In the genomic region with DNA sequence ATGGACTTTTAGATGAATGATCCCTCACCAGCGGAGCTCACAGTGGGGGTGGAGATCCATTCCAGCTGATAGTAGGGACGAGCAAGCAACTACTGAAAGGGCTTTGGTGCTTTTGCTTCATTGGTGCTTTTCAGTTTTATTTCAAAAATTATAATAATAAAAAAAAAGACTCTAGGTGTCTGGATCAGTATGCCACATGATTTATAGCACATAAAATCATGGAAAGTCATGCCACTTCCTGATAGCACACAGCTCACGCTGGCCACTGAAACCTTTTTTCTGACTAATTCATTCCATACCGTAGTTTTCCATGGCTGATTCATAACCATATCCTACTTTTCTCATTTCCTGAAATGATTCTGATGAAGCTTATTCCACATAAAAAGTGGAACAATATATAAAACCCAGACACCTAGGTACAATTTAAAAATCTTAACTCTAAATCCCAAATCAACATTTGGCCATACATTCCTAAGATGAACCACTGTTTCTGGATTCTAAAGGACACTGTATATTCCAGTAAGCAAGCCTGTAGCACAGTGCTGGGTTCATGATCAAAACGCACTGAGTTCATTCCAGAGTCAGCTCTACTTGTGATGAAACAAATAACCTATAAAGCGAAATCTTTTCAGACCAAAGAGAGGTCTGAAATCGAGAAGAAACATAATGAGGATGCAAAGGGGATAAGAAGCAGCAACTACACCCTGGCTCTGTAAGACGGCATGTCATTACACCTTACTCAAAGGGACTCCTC, we compare ENCODE assay signal across 9 cellular contexts. TPM values are rescaled to one million over a fixed set of nuclear protein-coding genes. Genes with fewer than 3 reads are reported as not detected.
A peak's percentile ranks its signal among the peaks of the same experiment; 100 is the strongest.
DNase-seq lines count a peak whose midpoint lies in the region; ATAC-seq and TF ChIP-seq lines count a peak whose summit lies in the region.
"Had no signal": no experiment of that assay in that cellular context is flagged by ENCODE, and none has a peak within 500 bp of the region (broad histone marks: within the 10 kb centered on the region; RNA-seq: fewer than 3 reads in every experiment).

No MANE protein-coding gene starts in this region.

- no peaks in the 10 kb centered on the region for H3K27me3 Mint-ChIP-seq in activated naive CD4-positive, alpha-beta T cell treated with anti-CD3 and anti-CD28 coated beads for 36 hours (ENCODE audit: low read depth)

- CTCF ChIA-PET in activated naive CD4-positive, alpha-beta T cell treated with anti-CD3 and anti-CD28 coated beads for 36 hours (lab: Charles Lee): no interaction called here

- no peaks in the 10 kb centered on the region for H3K36me3 ChIP-seq in ascending aorta
- H3K36me3 ChIP-seq in hepatocyte (replicated peaks; ENCODE audit: insufficient read depth, low read depth): no peaks in the 10 kb centered on the region

- H3K4me1 ChIP-seq in ascending aorta (peaks cover 0 to 14% of the 10 kb centered on the region in 2 donors), hepatocyte (ENCODE audit: insufficient read depth) (peaks cover 6% of the 10 kb centered on the region)

- peaks cover 7% of the 10 kb centered on the region for H3K4me1 Mint-ChIP-seq in activated naive CD4-positive, alpha-beta T cell treated with anti-CD3 and anti-CD28 coated beads for 36 hours (ENCODE audit: low read depth)

- H3K9me3 Mint-ChIP-seq in activated naive CD4-positive, alpha-beta T cell treated with anti-CD3 and anti-CD28 coated beads, Interleukin-2, amount 50 U/mL, for 72 hours: peaks cover 11 to 18% of the 10 kb centered on the region in 2 donors
- peaks cover 10% of the 10 kb centered on the region for H3K9me3 Mint-ChIP-seq in activated naive CD4-positive, alpha-beta T cell treated with anti-CD3 and anti-CD28 coated beads for 36 hours

- TF ChIP-seq CTCF in ascending aorta (IDR thresholded peaks at IDR 0.05) (no peak), hepatocyte (IDR thresholded peaks at IDR 0.05; ENCODE audit: poor library complexity) (no peak)

- H2AFZ ChIP-seq in hepatocyte: no peak overlapping the region

- peak; percentile 55 to 58 for ATAC-seq in activated naive CD4-positive, alpha-beta T cell treated with anti-CD3 and anti-CD28 coated beads, Interleukin-2, amount 50 U/mL, for 72 hours
- no peak for ATAC-seq in GM18867 (IDR thresholded peaks at IDR 0.05; ENCODE audit: unreplicated experiment)

- H3K9me2 ChIP-seq in hepatocyte (replicated peaks; ENCODE audit: insufficient read depth): no peaks in the 10 kb centered on the region

- H3K4me3 ChIP-seq in ascending aorta: peak overlapping the region in 1 of 2 donors; percentile 14
- no peak overlapping the region for H3K4me3 ChIP-seq in hepatocyte

- H3K4me2 ChIP-seq in hepatocyte: peak overlapping the region; percentile 53

- H3K27ac ChIP-seq in ascending aorta (peak overlapping the region; percentile 29 to 58), hepatocyte (peak overlapping the region; percentile 71), substantia nigra (ENCODE audit: low read depth, low read length, poor library complexity, severe bottlenecking) (no peak overlapping the region)

- H3K36me3 Mint-ChIP-seq in activated naive CD4-positive, alpha-beta T cell treated with anti-CD3 and anti-CD28 coated beads, Interleukin-2, amount 50 U/mL, for 72 hours: peaks cover 14 to 27% of the 10 kb centered on the region in 2 donors
- H3K36me3 Mint-ChIP-seq in activated naive CD4-positive, alpha-beta T cell treated with anti-CD3 and anti-CD28 coated beads for 36 hours (ENCODE audit: low read depth): peaks cover 11% of the 10 kb centered on the region

- no peak overlapping the region for H3K4me3 Mint-ChIP-seq in activated naive CD4-positive, alpha-beta T cell treated with anti-CD3 and anti-CD28 coated beads for 36 hours

- H4K20me1 ChIP-seq in hepatocyte (ENCODE audit: insufficient read depth, poor library complexity, severe bottlenecking): no peaks in the 10 kb centered on the region

- H3K9me3 ChIP-seq in ascending aorta (no peaks in the 10 kb centered on the region), hepatocyte (ENCODE audit: low read depth) (no peaks in the 10 kb centered on the region)

- H3K27me3 ChIP-seq in ascending aorta: no peaks in the 10 kb centered on the region
- no peaks in the 10 kb centered on the region for H3K27me3 ChIP-seq in hepatocyte

- peak overlapping the region in 1 of 2 donors; percentile 73 for H3K27ac Mint-ChIP-seq in activated naive CD4-positive, alpha-beta T cell treated with anti-CD3 and anti-CD28 coated beads, Interleukin-2, amount 50 U/mL, for 72 hours
- no peak overlapping the region for H3K27ac Mint-ChIP-seq in activated naive CD4-positive, alpha-beta T cell treated with anti-CD3 and anti-CD28 coated beads for 36 hours

- DNase-seq in activated naive CD4-positive, alpha-beta T cell treated with anti-CD3 and anti-CD28 coated beads, Interleukin-2, amount 50 U/mL, for 72 hours (ENCODE audit: low spot score in 2 of 2): no peak
- DNase-seq in activated naive CD4-positive, alpha-beta T cell treated with anti-CD3 and anti-CD28 coated beads for 36 hours: no peak
- no peak for DNase-seq in ascending aorta (ENCODE audit: low spot score in 2 of 2)
- DNase-seq in hepatocyte (ENCODE audit: low spot score): no peak
- no peak for DNase-seq in NCI-H526 (lab: John Stamatoyannopoulos, UW)
- DNase-seq in substantia nigra (lab: John Stamatoyannopoulos, UW): no peak
- no peak for DNase-seq in OCI-M1 (lab: John Stamatoyannopoulos, UW)
- DNase-seq: C1 segment of cervical spinal cord had no signal

- no peaks in the 10 kb centered on the region for H3K79me2 ChIP-seq in hepatocyte

- intact Hi-C loops in activated naive CD4-positive, alpha-beta T cell treated with anti-CD3 and anti-CD28 coated beads for 36 hours (cut with micrococcal nuclease): no loop called here
- intact Hi-C loops in ascending aorta (cut with DNase I): loop anchor here (2.0 kb wide), 1 partner anchor 27 kb away; no protein-coding TSS in a partner anchor

- 74% methylated on average over 8 of the region's 8 CpGs for WGBS in hepatocyte (ENCODE audit: low lambda C conversion rate, missing lambda C conversion rate)

RNA-seq across cellular contexts. Expression of a gene that starts 41.4 kb away (rescaled TPM):
- under 1 TPM in 1 of 2 donors, not detected in 1; 0.27 TPM for total RNA-seq in activated naive CD4-positive, alpha-beta T cell treated with anti-CD3 and anti-CD28 coated beads, Interleukin-2, amount 50 U/mL, for 72 hours
- total RNA-seq in activated naive CD4-positive, alpha-beta T cell treated with anti-CD3 and anti-CD28 coated beads for 36 hours: not detected
- total RNA-seq in ascending aorta (5.7 TPM), hepatocyte (0.32 and 1.1 TPM in 2 replicates)
- polyA plus RNA-seq in hepatocyte: 0.48 and 1.3 TPM in 2 replicates
